In genomic region chr4:66169341-66169740, GRCh38 we compare ENCODE assay signal across 15 cellular contexts.
A peak's percentile ranks its signal among the peaks of the same experiment; 100 is the strongest.
DNase-seq lines count a peak whose midpoint lies in the region; ATAC-seq, FAIRE-seq and TF ChIP-seq lines count a peak whose summit lies in the region.
"Had no signal": no experiment of that assay in that cellular context is flagged by ENCODE, and none has a peak within 500 bp of the region (broad histone marks: within the 10 kb centered on the region; RNA-seq: fewer than 3 reads in every experiment).

No MANE protein-coding gene starts in this region.

- no peak overlapping the region for H3K4me2 ChIP-seq in hepatocyte
- H3K4me2 ChIP-seq: BLaER1 treated with 17β-estradiol and CSF1 and Interleukin-3, amounts not matched to agents 10 nM and 100 nM had no signal

- TF ChIP-seq CTCF in hepatocyte (IDR thresholded peaks at IDR 0.05; ENCODE audit: poor library complexity), result peak; percentile 32

- no peaks in the 10 kb centered on the region for H3K79me2 ChIP-seq in hepatocyte

- CTCF ChIA-PET in HEK293T (lab: Yijun Ruan, JAX), result no interaction called here

- no peaks in the 10 kb centered on the region for H3K9me3 ChIP-seq in hepatocyte (ENCODE audit: low read depth)

- H3K36me3 Mint-ChIP-seq in stimulated activated effector memory CD8-positive, alpha-beta T cell treated with anti-CD3 and anti-CD28 coated beads, Interleukin-12 subunit alpha, Interleukin-12 subunit beta, amount 100 ng/mL, for 72 hours, result no peaks in the 10 kb centered on the region

- no peak overlapping the region for H2AFZ ChIP-seq in hepatocyte

- peak; percentile 16 for DNase-seq in ACHN
- DNase-seq in HEK293T (ENCODE audit: extremely low spot score), result peak; percentile 6
- no peak for DNase-seq in hepatocyte (ENCODE audit: low spot score)
- DNase-seq in stimulated activated effector memory CD8-positive, alpha-beta T cell treated with anti-CD3 and anti-CD28 coated beads, Interleukin-12 subunit alpha, Interleukin-12 subunit beta, amount 100 ng/mL, for 72 hours (ENCODE audit: low spot score in 2 of 2), result no peak
- no peak for DNase-seq in SK-N-DZ (ENCODE audit: low spot score)
- DNase-seq: activated B cell treated with CpG ODN at 0.5 μM for 24 hours, caudate nucleus, left ventricle myocardium superior, NCI-H187 treated with DMSO at 0.1 percent for 48 hours, substantia nigra had no signal

- H3K27ac Mint-ChIP-seq in stimulated activated effector memory CD8-positive, alpha-beta T cell treated with anti-CD3 and anti-CD28 coated beads, Interleukin-12 subunit alpha, Interleukin-12 subunit beta, amount 100 ng/mL, for 72 hours, result no peak overlapping the region
- H3K27ac Mint-ChIP-seq: activated B cell treated with CpG ODN at 0.5 μM for 24 hours had no signal

- H3K27me3 ChIP-seq in hepatocyte, result no peaks in the 10 kb centered on the region
- H3K27me3 ChIP-seq: BLaER1 treated with 17β-estradiol and CSF1 and Interleukin-3, amounts not matched to agents 10 nM and 100 nM had no signal

- H3K9me3 Mint-ChIP-seq in stimulated activated effector memory CD8-positive, alpha-beta T cell treated with anti-CD3 and anti-CD28 coated beads, Interleukin-12 subunit alpha, Interleukin-12 subunit beta, amount 100 ng/mL, for 72 hours, result peaks cover 9% of the 10 kb centered on the region

- no peak for ATAC-seq in stimulated activated effector memory CD8-positive, alpha-beta T cell treated with anti-CD3 and anti-CD28 coated beads, Interleukin-12 subunit alpha, Interleukin-12 subunit beta, amount 100 ng/mL, for 72 hours
- ATAC-seq in HG02610 (IDR thresholded peaks at IDR 0.05; ENCODE audit: unreplicated experiment) (no peak), HG02759 (IDR thresholded peaks at IDR 0.05; ENCODE audit: unreplicated experiment) (no peak)
- ATAC-seq: left ventricle myocardium superior, Panc1 had no signal

- WGBS in hepatocyte (ENCODE audit: low lambda C conversion rate, missing lambda C conversion rate), result 18% methylated on average over 5 of the region's 5 CpGs

- peak; percentile 49 for FAIRE-seq in TTC549 (lab: Jason Lieb, UNC)

- H3K4me3 Mint-ChIP-seq in stimulated activated effector memory CD8-positive, alpha-beta T cell treated with anti-CD3 and anti-CD28 coated beads, Interleukin-12 subunit alpha, Interleukin-12 subunit beta, amount 100 ng/mL, for 72 hours, result no peak overlapping the region
- H3K4me3 Mint-ChIP-seq: activated B cell treated with CpG ODN at 0.5 μM for 24 hours had no signal

- in situ Hi-C loops in ACHN (cut with HindIII; ENCODE audit: low pct_ligation_motif_present, low pct_unique_long_range_greater_than_20kb, low sequenced_read_pairs), result no loop called here

- H3K4me1 Mint-ChIP-seq in stimulated activated effector memory CD8-positive, alpha-beta T cell treated with anti-CD3 and anti-CD28 coated beads, Interleukin-12 subunit alpha, Interleukin-12 subunit beta, amount 100 ng/mL, for 72 hours, result no peaks in the 10 kb centered on the region
- H3K4me1 Mint-ChIP-seq: activated B cell treated with CpG ODN at 0.5 μM for 24 hours had no signal

- H3K4me3 ChIP-seq in hepatocyte, result no peak overlapping the region
- H3K4me3 ChIP-seq: BLaER1 treated with 17β-estradiol and CSF1 and Interleukin-3, amounts not matched to agents 10 nM and 100 nM had no signal

- no peaks in the 10 kb centered on the region for H3K9me2 ChIP-seq in hepatocyte (replicated peaks; ENCODE audit: insufficient read depth)

- no peaks in the 10 kb centered on the region for H3K36me3 ChIP-seq in hepatocyte (replicated peaks; ENCODE audit: insufficient read depth, low read depth)
- H3K36me3 ChIP-seq: BLaER1 treated with 17β-estradiol and CSF1 and Interleukin-3, amounts not matched to agents 10 nM and 100 nM had no signal

- no peaks in the 10 kb centered on the region for H3K4me1 ChIP-seq in hepatocyte (ENCODE audit: insufficient read depth)
- H3K4me1 ChIP-seq: BLaER1 treated with 17β-estradiol and CSF1 and Interleukin-3, amounts not matched to agents 10 nM and 100 nM had no signal

- POLR2A ChIA-PET in HEK293T (lab: Yijun Ruan, JAX), result no interaction called here

- no peaks in the 10 kb centered on the region for H4K20me1 ChIP-seq in hepatocyte (ENCODE audit: insufficient read depth, poor library complexity, severe bottlenecking)
- H4K20me1 ChIP-seq: BLaER1 treated with 17β-estradiol and CSF1 and Interleukin-3, amounts not matched to agents 10 nM and 100 nM had no signal

- no peak overlapping the region for H3K27ac ChIP-seq in hepatocyte
- H3K27ac ChIP-seq: BLaER1 treated with 17β-estradiol and CSF1 and Interleukin-3, amounts not matched to agents 10 nM and 100 nM had no signal

TF ChIP-seq in HEK293T, 16 proteins besides CTCF, POLR2A, EP300 and RAD21:
- TF ChIP-seq HDGF (IDR thresholded peaks at IDR 0.05; ENCODE audit: borderline replicate concordance) (no peak), LEF1 (IDR thresholded peaks at IDR 0.05; ENCODE audit: borderline replicate concordance) (no peak), ARNT (IDR thresholded peaks at IDR 0.05) (no peak), FOXA1 (IDR thresholded peaks at IDR 0.05) (no peak), SP1 (IDR thresholded peaks at IDR 0.05) (no peak), FOXM1 (IDR thresholded peaks at IDR 0.05; ENCODE audit: borderline replicate concordance) (no peak), FOXK2 (IDR thresholded peaks at IDR 0.05) (no peak), BHLHE40 (IDR thresholded peaks at IDR 0.05; ENCODE audit: borderline replicate concordance) (no peak), CTBP1 (IDR thresholded peaks at IDR 0.05; ENCODE audit: borderline replicate concordance) (no peak), TARDBP (IDR thresholded peaks at IDR 0.05) (no peak), NFRKB (IDR thresholded peaks at IDR 0.05) (no peak), ELF4 (IDR thresholded peaks at IDR 0.05) (no peak)
- TF ChIP-seq, protein P1, sequence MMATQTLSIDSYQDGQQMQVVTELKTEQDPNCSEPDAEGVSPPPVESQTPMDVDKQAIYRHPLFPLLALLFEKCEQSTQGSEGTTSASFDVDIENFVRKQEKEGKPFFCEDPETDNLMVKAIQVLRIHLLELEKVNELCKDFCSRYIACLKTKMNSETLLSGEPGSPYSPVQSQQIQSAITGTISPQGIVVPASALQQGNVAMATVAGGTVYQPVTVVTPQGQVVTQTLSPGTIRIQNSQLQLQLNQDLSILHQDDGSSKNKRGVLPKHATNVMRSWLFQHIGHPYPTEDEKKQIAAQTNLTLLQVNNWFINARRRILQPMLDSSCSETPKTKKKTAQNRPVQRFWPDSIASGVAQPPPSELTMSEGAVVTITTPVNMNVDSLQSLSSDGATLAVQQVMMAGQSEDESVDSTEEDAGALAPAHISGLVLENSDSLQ (IDR thresholded peaks at IDR 0.05), result no peak

Comparison
In these comparisons a context has a peak if more than half of its experiments do, and no peak if none do; other contexts are left out.
1. DNase-seq: peak in ACHN (single experiment) and HEK293T (single experiment); none in hepatocyte (single experiment), stimulated activated effector memory CD8-positive, alpha-beta T cell treated with anti-CD3 and anti-CD28 coated beads, Interleukin-12 subunit alpha, Interleukin-12 subunit beta, amount 100 ng/mL, for 72 hours (0 of 2) and SK-N-DZ (single experiment).